ENCODE assay signal across 13 cellular contexts in genomic region chr7:1344981-1345701, GRCh38.
DNase-seq lines count a peak whose midpoint lies in the region; ATAC-seq lines count a peak whose summit lies in the region.
"Had no signal": no experiment of that assay in that cellular context is flagged by ENCODE, and none has a peak within 500 bp of the region (broad histone marks: within the 10 kb centered on the region; RNA-seq: fewer than 3 reads in every experiment).

No MANE protein-coding gene starts in this region.

- H3K4me1 Mint-ChIP-seq in activated CD4-positive, alpha-beta T cell treated with anti-CD3 and anti-CD28 coated beads, Interleukin-2, amount 10 ng/mL, durations not matched to agents 24 days and 14 days = no peaks in the 10 kb centered on the region
- H3K4me1 Mint-ChIP-seq: CD4-positive, CD25-positive, alpha-beta regulatory T cell; GM23338 had no signal

- no peaks in the 10 kb centered on the region for H3K36me3 Mint-ChIP-seq in activated CD4-positive, alpha-beta T cell treated with anti-CD3 and anti-CD28 coated beads, Interleukin-2, amount 10 ng/mL, durations not matched to agents 24 days and 14 days (ENCODE audit: low read depth)
- H3K36me3 Mint-ChIP-seq: CD4-positive, CD25-positive, alpha-beta regulatory T cell had no signal

- intact Hi-C loops in Right ventricle myocardium inferior (cut with DNase I) (no loop called here), cardiac septum (cut with DNase I) (no loop called here), left ventricle myocardium superior (cut with micrococcal nuclease) (no loop called here), posterior vena cava (cut with DNase I) (no loop called here)
- intact Hi-C loops in activated CD4-positive, alpha-beta T cell treated with anti-CD3 and anti-CD28 coated beads, Interleukin-2, amount 10 ng/mL, durations not matched to agents 24 days and 14 days (cut with micrococcal nuclease) = no loop called here

- no peaks in the 10 kb centered on the region for H3K27me3 Mint-ChIP-seq in activated CD4-positive, alpha-beta T cell treated with anti-CD3 and anti-CD28 coated beads, Interleukin-2, amount 10 ng/mL, durations not matched to agents 24 days and 14 days

- no peaks in the 10 kb centered on the region for H3K9me3 Mint-ChIP-seq in activated CD4-positive, alpha-beta T cell treated with anti-CD3 and anti-CD28 coated beads, Interleukin-2, amount 10 ng/mL, durations not matched to agents 24 days and 14 days
- H3K9me3 Mint-ChIP-seq: GM23338 had no signal

- DNase-seq in Right ventricle myocardium inferior (ENCODE audit: missing footprints) = peak; percentile 59
- DNase-seq in cardiac septum (ENCODE audit: low spot score) = no peak
- peak; percentile 15 for DNase-seq in left ventricle myocardium superior
- peak; percentile 75 for DNase-seq in posterior vena cava (ENCODE audit: low spot score)
- DNase-seq in activated CD4-positive, alpha-beta T cell treated with anti-CD3 and anti-CD28 coated beads, Interleukin-2, amount 10 ng/mL, durations not matched to agents 24 days and 14 days = no peak
- DNase-seq: AML-193; Calu3; CD4-positive, CD25-positive, alpha-beta regulatory T cell; DMS 273 treated with DMSO at 0.1 percent for 48 hours; H7 had no signal

- no peak for ATAC-seq in Right ventricle myocardium inferior
- no peak for ATAC-seq in left ventricle myocardium superior
- no peak for ATAC-seq in GM18511 (IDR thresholded peaks at IDR 0.05; ENCODE audit: unreplicated experiment)
- no peak for ATAC-seq in HG03460 (IDR thresholded peaks at IDR 0.05; ENCODE audit: unreplicated experiment)
- ATAC-seq: GM23338 had no signal

- H3K4me3 Mint-ChIP-seq in activated CD4-positive, alpha-beta T cell treated with anti-CD3 and anti-CD28 coated beads, Interleukin-2, amount 10 ng/mL, durations not matched to agents 24 days and 14 days = no peak overlapping the region
- H3K4me3 Mint-ChIP-seq: CD4-positive, CD25-positive, alpha-beta regulatory T cell; GM23338 had no signal

- no peak overlapping the region for H3K27ac Mint-ChIP-seq in activated CD4-positive, alpha-beta T cell treated with anti-CD3 and anti-CD28 coated beads, Interleukin-2, amount 10 ng/mL, durations not matched to agents 24 days and 14 days
- H3K27ac Mint-ChIP-seq: CD4-positive, CD25-positive, alpha-beta regulatory T cell; GM23338 had no signal

Comparison
In these comparisons a context has a peak if more than half of its experiments do, and no peak if none do; other contexts are left out.
1. DNase-seq: peak in Right ventricle myocardium inferior (single experiment), left ventricle myocardium superior (single experiment) and posterior vena cava (single experiment); none in cardiac septum (single experiment) and activated CD4-positive, alpha-beta T cell treated with anti-CD3 and anti-CD28 coated beads, Interleukin-2, amount 10 ng/mL, durations not matched to agents 24 days and 14 days (single experiment).